ENCODE assay signal across 10 cellular contexts in genomic region chr10:76583711-76584161, GRCh38.
A peak's percentile ranks its signal among the peaks of the same experiment; 100 is the strongest.
DNase-seq lines count a peak whose midpoint lies in the region; TF ChIP-seq lines count a peak whose summit lies in the region.
"Had no signal": no experiment of that assay in that cellular context is flagged by ENCODE, and none has a peak within 500 bp of the region (broad histone marks: within the 10 kb centered on the region; RNA-seq: fewer than 3 reads in every experiment).

No MANE protein-coding gene starts in this region.

- H3K36me3 ChIP-seq in fibroblast of lung (ENCODE audit: control insufficient read depth, insufficient read depth, low read length) (no peaks in the 10 kb centered on the region), parathyroid adenoma (ENCODE audit: control insufficient read depth, insufficient read depth, low read length) (no peaks in the 10 kb centered on the region)

- no peaks in the 10 kb centered on the region for H3K79me1 ChIP-seq in H9 (ENCODE audit: insufficient read depth, low read depth, low read length, poor library complexity, severe bottlenecking)

- H3K27me3 ChIP-seq in fibroblast of lung (ENCODE audit: control insufficient read depth, insufficient read depth, low read length) (no peaks in the 10 kb centered on the region), parathyroid adenoma (ENCODE audit: control insufficient read depth, insufficient read depth, low read length) (no peaks in the 10 kb centered on the region), H9 (ENCODE audit: insufficient read depth, low read length) (no peaks in the 10 kb centered on the region), dorsolateral prefrontal cortex (no peaks in the 10 kb centered on the region)

- H4K20me1 ChIP-seq in fibroblast of lung (ENCODE audit: control insufficient read depth, extremely low read depth, insufficient read depth, low read length) (no peaks in the 10 kb centered on the region), H9 (ENCODE audit: control insufficient read depth, insufficient read depth, insufficient read length) (no peaks in the 10 kb centered on the region)

- no peak overlapping the region for H2AK5ac ChIP-seq in H9 (ENCODE audit: insufficient read length, low read length)

- no peak overlapping the region for H2AFZ ChIP-seq in fibroblast of lung (ENCODE audit: low read length)
- H2AFZ ChIP-seq in parathyroid adenoma, result peak overlapping the region; percentile 46
- no peak overlapping the region for H2AFZ ChIP-seq in H9 (ENCODE audit: low read length)

- H3K23me2 ChIP-seq in H9 (ENCODE audit: insufficient read length, low read depth, low read length, poor library complexity, severe bottlenecking), result no peaks in the 10 kb centered on the region

- WGBS in H9 (ENCODE audit: extremely low coverage, insufficient read length, low lambda C conversion rate), result no CpG with 5 or more reads among the region's 3 CpGs

- H3K18ac ChIP-seq in H9 (ENCODE audit: insufficient read length, low read depth, low read length), result no peak overlapping the region

- H3K27ac ChIP-seq in fibroblast of lung (ENCODE audit: insufficient read depth, low read length) (no peak overlapping the region), parathyroid adenoma (no peak overlapping the region), H9 (ENCODE audit: insufficient read length, low read depth, low read length) (no peak overlapping the region), dorsolateral prefrontal cortex (no peak overlapping the region)

- H3K9ac ChIP-seq in fibroblast of lung (ENCODE audit: insufficient read depth, low read length), result no peak overlapping the region
- no peak overlapping the region for H3K9ac ChIP-seq in parathyroid adenoma
- H3K9ac ChIP-seq in H9 (ENCODE audit: extremely low read depth, insufficient read length, low read length), result no peak overlapping the region

- H3K9me3 ChIP-seq in fibroblast of lung (ENCODE audit: control insufficient read depth, insufficient read depth, low read depth, low read length) (no peaks in the 10 kb centered on the region), parathyroid adenoma (ENCODE audit: control insufficient read depth, low read length) (no peaks in the 10 kb centered on the region), H9 (ENCODE audit: control insufficient read depth, low read depth, low read length) (no peaks in the 10 kb centered on the region)

- intact Hi-C loops in dorsolateral prefrontal cortex (cut with DNase I), result no loop called here

- H3K27me3 Mint-ChIP-seq in H9 (ENCODE audit: low read depth), result no peaks in the 10 kb centered on the region

- H3K4me2 ChIP-seq in fibroblast of lung (ENCODE audit: extremely low read depth, insufficient read depth, low read length) (peak overlapping the region; percentile 58), parathyroid adenoma (ENCODE audit: low read length) (peak overlapping the region; percentile 21), H9 (ENCODE audit: insufficient read depth, insufficient read length, low read length) (no peak overlapping the region)

- TF ChIP-seq CTCF in fibroblast of lung (conservative IDR thresholded peaks at IDR 0.05 in 1 of 2, IDR thresholded peaks at IDR 0.05 in 1 of 2; ENCODE audit: low read depth in 1 of 2, low read length in 2 of 2) (no peak), parathyroid adenoma (IDR thresholded peaks at IDR 0.05) (no peak), H9 (conservative IDR thresholded peaks at IDR 0.05) (no peak), dorsolateral prefrontal cortex (IDR thresholded peaks at IDR 0.05 in 54 of 56, conservative IDR thresholded peaks at IDR 0.05 in 2 of 56; ENCODE audit: low read depth in 1 of 56, partially characterized antibody in 56 of 56) (no peak)

- no peaks in the 10 kb centered on the region; a peak in 1 of 7 replicates for H3K36me3 Mint-ChIP-seq in H9 (ENCODE audit: insufficient read depth in 1 of 3, low read depth in 3 of 3)

- H4K91ac ChIP-seq in H9 (ENCODE audit: insufficient read length, low read depth, low read length), result no peak overlapping the region

- peaks cover 17% of the 10 kb centered on the region for H3K4me1 ChIP-seq in fibroblast of lung (ENCODE audit: control insufficient read depth, extremely low read depth, insufficient read depth, low read length)
- no peaks in the 10 kb centered on the region for H3K4me1 ChIP-seq in parathyroid adenoma
- H3K4me1 ChIP-seq in H9 (ENCODE audit: insufficient read depth, low read length), result no peaks in the 10 kb centered on the region

- no peaks in the 10 kb centered on the region for H3K79me2 ChIP-seq in fibroblast of lung (ENCODE audit: control insufficient read depth, insufficient read depth, low read length)
- no peaks in the 10 kb centered on the region for H3K79me2 ChIP-seq in parathyroid adenoma
- H3K79me2 ChIP-seq in H9 (ENCODE audit: insufficient read depth, low read length), result no peaks in the 10 kb centered on the region

- H4K5ac ChIP-seq in H9 (ENCODE audit: insufficient read length, low read depth, low read length), result no peak overlapping the region

- H3K4me1 Mint-ChIP-seq in H9, result peaks cover 8 to 9% of the 10 kb centered on the region in 2 experiments

- peak overlapping the region in 1 of 3 experiments; percentile 23; a peak in 1 of 7 replicates for H3K27ac Mint-ChIP-seq in H9
- H3K27ac Mint-ChIP-seq: activated T-helper 1 cell treated with anti-CD3 and anti-CD28 coated beads, Interleukin-12 subunit alpha, Interleukin-12 subunit beta, Interleukin-2, Interleukin-4 antibody, amounts not matched to agents 30 ng/mL and 10 ng/mL and 1 ng/mL, durations not matched to agents 14 hours and 24 hours and 36 hours had no signal

- H3K23ac ChIP-seq in H9 (ENCODE audit: insufficient read length, low read depth, low read length), result no peak overlapping the region

- no peak overlapping the region for H2BK5ac ChIP-seq in H9 (ENCODE audit: insufficient read length, low read length)

- no peak overlapping the region for H2BK12ac ChIP-seq in H9 (ENCODE audit: insufficient read length, low read depth, low read length)

- no peak overlapping the region for H3K4ac ChIP-seq in H9 (ENCODE audit: low read depth, low read length)

- H3K4me3 ChIP-seq in fibroblast of lung (replicated peaks in 1 of 4; ENCODE audit: control extremely low read depth in 1 of 4, insufficient read depth in 1 of 4, low read depth in 3 of 4, low read length in 4 of 4) (no peak overlapping the region), parathyroid adenoma (ENCODE audit: low read depth, low read length) (no peak overlapping the region), dorsolateral prefrontal cortex (no peak overlapping the region)

- no peak overlapping the region for H3T11ph ChIP-seq in H9 (ENCODE audit: low read length)

- H2BK20ac ChIP-seq in H9 (ENCODE audit: low read depth, low read length, poor library complexity, severe bottlenecking), result no peak overlapping the region

- H3K4me3 Mint-ChIP-seq in H9, result no peak overlapping the region
- H3K4me3 Mint-ChIP-seq: activated T-helper 1 cell treated with anti-CD3 and anti-CD28 coated beads, Interleukin-12 subunit alpha, Interleukin-12 subunit beta, Interleukin-2, Interleukin-4 antibody, amounts not matched to agents 30 ng/mL and 10 ng/mL and 1 ng/mL, durations not matched to agents 14 hours and 24 hours and 36 hours had no signal

- no peak overlapping the region for H4K8ac ChIP-seq in H9 (replicated peaks; ENCODE audit: insufficient read length, low read depth, low read length)

- peak; percentile 94 for DNase-seq in EH (ENCODE audit: low read depth)
- DNase-seq in RKO (ENCODE audit: low spot score), result peak; percentile 3
- DNase-seq in fibroblast of lung (ENCODE audit: low read depth in 2 of 2), result peak; percentile 82 to 92
- no peak for DNase-seq in activated T-cell treated with anti-CD3 and anti-CD28 coated beads, Interleukin-2, amount 50 U/mL, for 1 hour
- no peak for DNase-seq in H9
- DNase-seq in dorsolateral prefrontal cortex, result no peak
- no peak for DNase-seq in T-helper 1 cell
- DNase-seq: left colon had no signal

- no peaks in the 10 kb centered on the region for H3K9me3 Mint-ChIP-seq in H9

- H3K56ac ChIP-seq in H9 (ENCODE audit: insufficient read length, low read depth, low read length), result no peak overlapping the region

- H2BK120ac ChIP-seq in H9 (ENCODE audit: low read depth, low read length, poor library complexity, severe bottlenecking), result no peak overlapping the region

- no peak overlapping the region for H3K14ac ChIP-seq in H9 (ENCODE audit: insufficient read depth, low read length)

- no peak overlapping the region for H2BK15ac ChIP-seq in H9 (ENCODE audit: low read depth, low read length)

Comparison
In these comparisons a context has a peak if more than half of its experiments do, and no peak if none do; other contexts are left out.
1. DNase-seq: peak in EH (single experiment), RKO (single experiment) and fibroblast of lung (2 of 2); none in activated T-cell treated with anti-CD3 and anti-CD28 coated beads, Interleukin-2, amount 50 U/mL, for 1 hour (single experiment), H9 (single experiment), dorsolateral prefrontal cortex (0 of 10) and T-helper 1 cell (0 of 5).